Comparison of ENCODE assay signal across 8 cellular contexts in the genomic region with DNA sequence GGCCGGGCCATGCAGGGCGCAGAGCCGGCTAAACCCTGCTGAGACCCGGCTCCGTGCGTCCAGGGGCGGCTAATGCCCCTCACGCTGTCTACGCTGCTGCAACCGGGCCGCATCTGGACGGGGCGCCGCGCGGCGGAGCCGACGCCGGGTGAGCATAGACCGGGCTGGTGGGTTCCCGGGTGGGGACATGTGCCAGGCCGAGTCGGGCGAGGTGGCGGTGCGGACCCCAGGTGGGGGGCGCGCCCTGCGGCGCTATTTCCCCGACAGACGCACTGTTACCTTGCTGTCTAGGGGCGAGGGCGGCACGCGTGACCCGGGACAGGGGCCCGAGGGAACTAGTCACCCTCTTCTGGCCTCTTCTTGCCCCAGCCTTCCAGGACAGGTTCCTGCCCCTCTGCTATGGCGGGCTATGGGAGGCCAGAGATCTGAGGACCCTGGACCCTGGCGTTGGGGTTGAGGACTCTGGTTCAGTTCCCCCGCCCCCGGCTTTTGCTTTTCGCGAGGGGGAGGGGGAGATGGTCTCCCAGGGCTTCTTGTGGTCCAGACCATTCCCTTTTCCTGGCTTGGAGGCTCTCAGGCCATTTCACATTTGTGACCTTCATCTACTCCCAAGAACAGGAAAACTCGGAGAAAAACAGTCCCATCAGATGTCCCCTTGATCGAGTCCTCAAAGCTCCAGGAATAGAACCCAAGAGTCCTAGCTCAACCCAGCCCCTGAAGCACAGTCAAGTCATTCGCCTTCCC. TPM values are rescaled to one million over a fixed set of nuclear protein-coding genes. Genes with fewer than 3 reads are reported as not detected.
A peak's percentile ranks its signal among the peaks of the same experiment; 100 is the strongest.
DNase-seq lines count a peak whose midpoint lies in the region; ATAC-seq lines count a peak whose summit lies in the region.

No MANE protein-coding gene starts in this region.

- no peaks in the 10 kb centered on the region for H3K36me3 Mint-ChIP-seq in T-helper 1 cell treated with Interleukin-12 subunit alpha and Interleukin-12 subunit beta and Interleukin-4 antibody, amounts not matched to agents 30 μg/mL and 1 μg/mL, for 36 hours (ENCODE audit: low read depth)
- peaks cover 7% of the 10 kb centered on the region for H3K36me3 Mint-ChIP-seq in activated CD4-positive, alpha-beta memory T cell treated with anti-CD3 and anti-CD28 coated beads, Interleukin-2, amount 10 ng/mL, durations not matched to agents 7 days and 5 days (ENCODE audit: low read depth)

- peaks cover 9% of the 10 kb centered on the region for H3K4me1 Mint-ChIP-seq in T-helper 1 cell treated with Interleukin-12 subunit alpha and Interleukin-12 subunit beta and Interleukin-4 antibody, amounts not matched to agents 30 μg/mL and 1 μg/mL, for 36 hours (ENCODE audit: low read depth)
- H3K4me1 Mint-ChIP-seq in activated CD4-positive, alpha-beta memory T cell treated with anti-CD3 and anti-CD28 coated beads, Interleukin-2, amount 10 ng/mL, durations not matched to agents 7 days and 5 days = peaks cover 10% of the 10 kb centered on the region

- peak overlapping the region; percentile 96 for H3K4me3 Mint-ChIP-seq in T-helper 1 cell treated with Interleukin-12 subunit alpha and Interleukin-12 subunit beta and Interleukin-4 antibody, amounts not matched to agents 30 μg/mL and 1 μg/mL, for 36 hours
- H3K4me3 Mint-ChIP-seq in activated CD4-positive, alpha-beta memory T cell treated with anti-CD3 and anti-CD28 coated beads, Interleukin-2, amount 10 ng/mL, durations not matched to agents 7 days and 5 days = peak overlapping the region; percentile 99

- DNase-seq in T-helper 1 cell = no peak
- DNase-seq in activated CD4-positive, alpha-beta memory T cell treated with anti-CD3 and anti-CD28 coated beads, Interleukin-2, amount 10 ng/mL, durations not matched to agents 7 days and 5 days = no peak
- no peak for DNase-seq in left ventricle myocardium superior
- no peak for DNase-seq in sciatic nerve (ENCODE audit: low spot score)
- no peak for DNase-seq in MV-4-11 (lab: John Stamatoyannopoulos, UW)
- DNase-seq in effector CD8-positive, alpha-beta T cell (lab: John Stamatoyannopoulos, UW) = no peak

- intact Hi-C loops in left ventricle myocardium superior (cut with micrococcal nuclease) (no loop called here), sciatic nerve (cut with DNase I) (no loop called here)

- CTCF ChIA-PET in activated CD4-positive, alpha-beta memory T cell treated with anti-CD3 and anti-CD28 coated beads, Interleukin-2, amount 10 ng/mL, durations not matched to agents 7 days and 5 days (lab: Charles Lee) = interaction anchor here (0.7 to 1.7 kb wide), 26 partner anchors 8 to 489 kb away, joined by 3 to 29 read pairs (median 4); a partner anchor contains a TSS

- ATAC-seq in HG03135 (IDR thresholded peaks at IDR 0.05; ENCODE audit: unreplicated experiment) = peak; percentile 37
- ATAC-seq in left ventricle myocardium superior = peak; percentile 23
- peak; percentile 25 for ATAC-seq in sciatic nerve

- H3K9me3 Mint-ChIP-seq in T-helper 1 cell treated with Interleukin-12 subunit alpha and Interleukin-12 subunit beta and Interleukin-4 antibody, amounts not matched to agents 30 μg/mL and 1 μg/mL, for 36 hours = no peaks in the 10 kb centered on the region
- no peaks in the 10 kb centered on the region for H3K9me3 Mint-ChIP-seq in activated CD4-positive, alpha-beta memory T cell treated with anti-CD3 and anti-CD28 coated beads, Interleukin-2, amount 10 ng/mL, durations not matched to agents 7 days and 5 days

- no peaks in the 10 kb centered on the region for H3K27me3 Mint-ChIP-seq in T-helper 1 cell treated with Interleukin-12 subunit alpha and Interleukin-12 subunit beta and Interleukin-4 antibody, amounts not matched to agents 30 μg/mL and 1 μg/mL, for 36 hours (ENCODE audit: low read depth)
- H3K27me3 Mint-ChIP-seq in activated CD4-positive, alpha-beta memory T cell treated with anti-CD3 and anti-CD28 coated beads, Interleukin-2, amount 10 ng/mL, durations not matched to agents 7 days and 5 days = no peaks in the 10 kb centered on the region

- POLR2A ChIA-PET in activated CD4-positive, alpha-beta memory T cell treated with anti-CD3 and anti-CD28 coated beads, Interleukin-2, amount 10 ng/mL, durations not matched to agents 7 days and 5 days (lab: Charles Lee) = interaction anchor here (0.7 to 1.5 kb wide), 9 partner anchors 20 to 383 kb away, joined by 3 to 10 read pairs (median 3); a partner anchor contains a TSS

- H3K27ac Mint-ChIP-seq in T-helper 1 cell treated with Interleukin-12 subunit alpha and Interleukin-12 subunit beta and Interleukin-4 antibody, amounts not matched to agents 30 μg/mL and 1 μg/mL, for 36 hours = peak overlapping the region; percentile 94
- H3K27ac Mint-ChIP-seq in activated CD4-positive, alpha-beta memory T cell treated with anti-CD3 and anti-CD28 coated beads, Interleukin-2, amount 10 ng/mL, durations not matched to agents 7 days and 5 days = peak overlapping the region; percentile 87

RNA-seq across cellular contexts. Expression of a gene that starts 0.5 kb away (rescaled TPM):
- total RNA-seq in activated CD4-positive, alpha-beta memory T cell treated with anti-CD3 and anti-CD28 coated beads, Interleukin-2, amount 10 ng/mL, durations not matched to agents 7 days and 5 days = 10 to 100 TPM; 13.6 to 14.0 TPM
- total RNA-seq in left ventricle myocardium superior (19.4 TPM), sciatic nerve (13.9 TPM)

RNA-seq across cellular contexts. Expression of a gene that starts 18.2 kb away (rescaled TPM):
- total RNA-seq in activated CD4-positive, alpha-beta memory T cell treated with anti-CD3 and anti-CD28 coated beads, Interleukin-2, amount 10 ng/mL, durations not matched to agents 7 days and 5 days = 10 to 100 TPM; 27.6 to 28.4 TPM
- total RNA-seq in left ventricle myocardium superior (30.7 TPM), sciatic nerve (28.9 TPM)

RNA-seq across cellular contexts. Expression of a gene that starts 18.6 kb away (rescaled TPM):
- total RNA-seq in activated CD4-positive, alpha-beta memory T cell treated with anti-CD3 and anti-CD28 coated beads, Interleukin-2, amount 10 ng/mL, durations not matched to agents 7 days and 5 days = 10 to 100 TPM; 16.9 to 18.9 TPM
- total RNA-seq in left ventricle myocardium superior = 41.4 TPM
- 13.0 TPM for total RNA-seq in sciatic nerve

RNA-seq across cellular contexts. Expression of a gene that starts 30.3 kb away (rescaled TPM):
- 10 to 100 TPM; 62.8 to 64.3 TPM for total RNA-seq in activated CD4-positive, alpha-beta memory T cell treated with anti-CD3 and anti-CD28 coated beads, Interleukin-2, amount 10 ng/mL, durations not matched to agents 7 days and 5 days
- 51.6 TPM for total RNA-seq in left ventricle myocardium superior
- total RNA-seq in sciatic nerve = 41.9 TPM
